ENCODE assay signal across 1 cellular context in the genomic region with DNA sequence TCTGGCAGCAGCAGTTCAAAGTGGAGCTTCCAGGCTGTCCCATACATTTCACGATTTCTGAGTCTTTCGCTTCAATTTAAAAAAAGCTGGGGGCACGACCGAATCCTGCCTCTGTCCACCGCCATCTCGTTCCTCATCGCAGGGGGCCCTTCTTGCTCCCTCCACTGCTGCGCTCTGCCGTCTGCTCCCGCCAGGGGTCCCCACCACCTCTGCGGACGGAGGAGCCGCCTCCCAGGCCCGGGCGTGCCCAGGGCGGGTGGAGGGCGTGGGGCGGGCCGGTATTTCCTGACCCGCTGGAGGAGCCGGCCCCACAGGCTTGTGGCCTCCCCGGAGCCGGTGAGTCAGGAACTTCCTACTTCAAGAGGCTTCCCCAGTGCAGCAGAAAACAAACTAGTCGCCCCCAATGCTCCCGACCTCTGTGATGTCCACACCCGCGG.
TF ChIP-seq lines count a peak whose summit lies in the region.

No MANE protein-coding gene starts in this region.

TF ChIP-seq in Ishikawa, 13 proteins besides CTCF, POLR2A, EP300 and RAD21 (continued from another document):
- TF ChIP-seq, protein P1, sequence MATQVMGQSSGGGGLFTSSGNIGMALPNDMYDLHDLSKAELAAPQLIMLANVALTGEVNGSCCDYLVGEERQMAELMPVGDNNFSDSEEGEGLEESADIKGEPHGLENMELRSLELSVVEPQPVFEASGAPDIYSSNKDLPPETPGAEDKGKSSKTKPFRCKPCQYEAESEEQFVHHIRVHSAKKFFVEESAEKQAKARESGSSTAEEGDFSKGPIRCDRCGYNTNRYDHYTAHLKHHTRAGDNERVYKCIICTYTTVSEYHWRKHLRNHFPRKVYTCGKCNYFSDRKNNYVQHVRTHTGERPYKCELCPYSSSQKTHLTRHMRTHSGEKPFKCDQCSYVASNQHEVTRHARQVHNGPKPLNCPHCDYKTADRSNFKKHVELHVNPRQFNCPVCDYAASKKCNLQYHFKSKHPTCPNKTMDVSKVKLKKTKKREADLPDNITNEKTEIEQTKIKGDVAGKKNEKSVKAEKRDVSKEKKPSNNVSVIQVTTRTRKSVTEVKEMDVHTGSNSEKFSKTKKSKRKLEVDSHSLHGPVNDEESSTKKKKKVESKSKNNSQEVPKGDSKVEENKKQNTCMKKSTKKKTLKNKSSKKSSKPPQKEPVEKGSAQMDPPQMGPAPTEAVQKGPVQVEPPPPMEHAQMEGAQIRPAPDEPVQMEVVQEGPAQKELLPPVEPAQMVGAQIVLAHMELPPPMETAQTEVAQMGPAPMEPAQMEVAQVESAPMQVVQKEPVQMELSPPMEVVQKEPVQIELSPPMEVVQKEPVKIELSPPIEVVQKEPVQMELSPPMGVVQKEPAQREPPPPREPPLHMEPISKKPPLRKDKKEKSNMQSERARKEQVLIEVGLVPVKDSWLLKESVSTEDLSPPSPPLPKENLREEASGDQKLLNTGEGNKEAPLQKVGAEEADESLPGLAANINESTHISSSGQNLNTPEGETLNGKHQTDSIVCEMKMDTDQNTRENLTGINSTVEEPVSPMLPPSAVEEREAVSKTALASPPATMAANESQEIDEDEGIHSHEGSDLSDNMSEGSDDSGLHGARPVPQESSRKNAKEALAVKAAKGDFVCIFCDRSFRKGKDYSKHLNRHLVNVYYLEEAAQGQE (IDR thresholded peaks at IDR 0.05; ENCODE audit: low read depth), result no peak
- TF ChIP-seq, protein P2, sequence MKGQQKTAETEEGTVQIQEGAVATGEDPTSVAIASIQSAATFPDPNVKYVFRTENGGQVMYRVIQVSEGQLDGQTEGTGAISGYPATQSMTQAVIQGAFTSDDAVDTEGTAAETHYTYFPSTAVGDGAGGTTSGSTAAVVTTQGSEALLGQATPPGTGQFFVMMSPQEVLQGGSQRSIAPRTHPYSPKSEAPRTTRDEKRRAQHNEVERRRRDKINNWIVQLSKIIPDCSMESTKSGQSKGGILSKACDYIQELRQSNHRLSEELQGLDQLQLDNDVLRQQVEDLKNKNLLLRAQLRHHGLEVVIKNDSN (IDR thresholded peaks at IDR 0.05), result peak; percentile 19; the same call in 1 of the 2 replicates
- TF ChIP-seq CREB1 (IDR thresholded peaks at IDR 0.05; ENCODE audit: low read depth), result no peak
- TF ChIP-seq YY1 (IDR thresholded peaks at IDR 0.05; ENCODE audit: low read depth), result peak; percentile 78
- peak; percentile 41; the same call in 1 of the 2 replicates for TF ChIP-seq FOXM1 (IDR thresholded peaks at IDR 0.05; ENCODE audit: borderline replicate concordance, low read depth)
TF ChIP-seq in Ishikawa: peak in this region for 8.
